1 cellular context compared by ENCODE assay signal in genomic region chr12:32897688-32898573, GRCh38.
TF ChIP-seq lines count a peak whose summit lies in the region.

No MANE protein-coding gene starts in this region.

TF ChIP-seq in HEK293, 187 proteins besides CTCF, POLR2A, EP300 and RAD21 (continued from another document and continues in another):
- no peak for TF ChIP-seq ZNF692 (tag by site-specific recombination; IDR thresholded peaks at IDR 0.05)
- TF ChIP-seq ZNF433 (tag by site-specific recombination; IDR thresholded peaks at IDR 0.05; ENCODE audit: low read depth) = no peak
- TF ChIP-seq, protein P1, sequence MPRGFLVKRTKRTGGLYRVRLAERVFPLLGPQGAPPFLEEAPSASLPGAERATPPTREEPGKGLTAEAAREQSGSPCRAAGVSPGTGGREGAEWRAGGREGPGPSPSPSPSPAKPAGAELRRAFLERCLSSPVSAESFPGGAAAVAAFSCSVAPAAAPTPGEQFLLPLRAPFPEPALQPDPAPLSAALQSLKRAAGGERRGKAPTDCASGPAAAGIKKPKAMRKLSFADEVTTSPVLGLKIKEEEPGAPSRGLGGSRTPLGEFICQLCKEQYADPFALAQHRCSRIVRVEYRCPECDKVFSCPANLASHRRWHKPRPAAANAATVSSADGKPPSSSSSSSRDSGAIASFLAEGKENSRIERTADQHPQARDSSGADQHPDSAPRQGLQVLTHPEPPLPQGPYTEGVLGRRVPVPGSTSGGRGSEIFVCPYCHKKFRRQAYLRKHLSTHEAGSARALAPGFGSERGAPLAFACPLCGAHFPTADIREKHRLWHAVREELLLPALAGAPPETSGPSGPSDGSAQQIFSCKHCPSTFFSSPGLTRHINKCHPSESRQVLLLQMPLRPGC (tag by site-specific recombination; IDR thresholded peaks at IDR 0.05) = 0 out of 2 replicates have a peak, but pooled peaks have one; percentile 21
- TF ChIP-seq, protein P2, sequence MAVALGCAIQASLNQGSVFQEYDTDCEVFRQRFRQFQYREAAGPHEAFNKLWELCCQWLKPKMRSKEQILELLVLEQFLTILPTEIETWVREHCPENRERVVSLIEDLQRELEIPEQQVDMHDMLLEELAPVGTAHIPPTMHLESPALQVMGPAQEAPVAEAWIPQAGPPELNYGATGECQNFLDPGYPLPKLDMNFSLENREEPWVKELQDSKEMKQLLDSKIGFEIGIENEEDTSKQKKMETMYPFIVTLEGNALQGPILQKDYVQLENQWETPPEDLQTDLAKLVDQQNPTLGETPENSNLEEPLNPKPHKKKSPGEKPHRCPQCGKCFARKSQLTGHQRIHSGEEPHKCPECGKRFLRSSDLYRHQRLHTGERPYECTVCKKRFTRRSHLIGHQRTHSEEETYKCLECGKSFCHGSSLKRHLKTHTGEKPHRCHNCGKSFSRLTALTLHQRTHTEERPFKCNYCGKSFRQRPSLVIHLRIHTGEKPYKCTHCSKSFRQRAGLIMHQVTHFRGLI (tag by site-specific recombination; IDR thresholded peaks at IDR 0.05) = no peak
- no peak for TF ChIP-seq ZNF747 (tag by site-specific recombination; IDR thresholded peaks at IDR 0.05)
- no peak for TF ChIP-seq ZNF26 (tag by site-specific recombination; IDR thresholded peaks at IDR 0.05)
- TF ChIP-seq, protein P3, sequence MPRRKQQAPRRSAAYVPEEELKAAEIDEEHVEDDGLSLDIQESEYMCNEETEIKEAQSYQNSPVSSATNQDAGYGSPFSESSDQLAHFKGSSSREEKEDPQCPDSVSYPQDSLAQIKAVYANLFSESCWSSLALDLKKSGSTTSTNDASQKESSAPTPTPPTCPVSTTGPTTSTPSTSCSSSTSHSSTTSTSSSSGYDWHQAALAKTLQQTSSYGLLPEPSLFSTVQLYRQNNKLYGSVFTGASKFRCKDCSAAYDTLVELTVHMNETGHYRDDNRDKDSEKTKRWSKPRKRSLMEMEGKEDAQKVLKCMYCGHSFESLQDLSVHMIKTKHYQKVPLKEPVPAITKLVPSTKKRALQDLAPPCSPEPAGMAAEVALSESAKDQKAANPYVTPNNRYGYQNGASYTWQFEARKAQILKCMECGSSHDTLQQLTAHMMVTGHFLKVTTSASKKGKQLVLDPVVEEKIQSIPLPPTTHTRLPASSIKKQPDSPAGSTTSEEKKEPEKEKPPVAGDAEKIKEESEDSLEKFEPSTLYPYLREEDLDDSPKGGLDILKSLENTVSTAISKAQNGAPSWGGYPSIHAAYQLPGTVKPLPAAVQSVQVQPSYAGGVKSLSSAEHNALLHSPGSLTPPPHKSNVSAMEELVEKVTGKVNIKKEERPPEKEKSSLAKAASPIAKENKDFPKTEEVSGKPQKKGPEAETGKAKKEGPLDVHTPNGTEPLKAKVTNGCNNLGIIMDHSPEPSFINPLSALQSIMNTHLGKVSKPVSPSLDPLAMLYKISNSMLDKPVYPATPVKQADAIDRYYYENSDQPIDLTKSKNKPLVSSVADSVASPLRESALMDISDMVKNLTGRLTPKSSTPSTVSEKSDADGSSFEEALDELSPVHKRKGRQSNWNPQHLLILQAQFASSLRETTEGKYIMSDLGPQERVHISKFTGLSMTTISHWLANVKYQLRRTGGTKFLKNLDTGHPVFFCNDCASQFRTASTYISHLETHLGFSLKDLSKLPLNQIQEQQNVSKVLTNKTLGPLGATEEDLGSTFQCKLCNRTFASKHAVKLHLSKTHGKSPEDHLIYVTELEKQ (tag by site-specific recombination; IDR thresholded peaks at IDR 0.05; ENCODE audit: borderline replicate concordance) = no peak
- TF ChIP-seq ZNF600 (tag by site-specific recombination; IDR thresholded peaks at IDR 0.05) = no peak
- TF ChIP-seq ZNF426 (tag by site-specific recombination; IDR thresholded peaks at IDR 0.05) = no peak
- TF ChIP-seq ZBTB20 (tag by site-specific recombination; IDR thresholded peaks at IDR 0.05) = no peak
- no peak for TF ChIP-seq ZNF133 (tag by site-specific recombination; IDR thresholded peaks at IDR 0.05)
- TF ChIP-seq, protein P4, sequence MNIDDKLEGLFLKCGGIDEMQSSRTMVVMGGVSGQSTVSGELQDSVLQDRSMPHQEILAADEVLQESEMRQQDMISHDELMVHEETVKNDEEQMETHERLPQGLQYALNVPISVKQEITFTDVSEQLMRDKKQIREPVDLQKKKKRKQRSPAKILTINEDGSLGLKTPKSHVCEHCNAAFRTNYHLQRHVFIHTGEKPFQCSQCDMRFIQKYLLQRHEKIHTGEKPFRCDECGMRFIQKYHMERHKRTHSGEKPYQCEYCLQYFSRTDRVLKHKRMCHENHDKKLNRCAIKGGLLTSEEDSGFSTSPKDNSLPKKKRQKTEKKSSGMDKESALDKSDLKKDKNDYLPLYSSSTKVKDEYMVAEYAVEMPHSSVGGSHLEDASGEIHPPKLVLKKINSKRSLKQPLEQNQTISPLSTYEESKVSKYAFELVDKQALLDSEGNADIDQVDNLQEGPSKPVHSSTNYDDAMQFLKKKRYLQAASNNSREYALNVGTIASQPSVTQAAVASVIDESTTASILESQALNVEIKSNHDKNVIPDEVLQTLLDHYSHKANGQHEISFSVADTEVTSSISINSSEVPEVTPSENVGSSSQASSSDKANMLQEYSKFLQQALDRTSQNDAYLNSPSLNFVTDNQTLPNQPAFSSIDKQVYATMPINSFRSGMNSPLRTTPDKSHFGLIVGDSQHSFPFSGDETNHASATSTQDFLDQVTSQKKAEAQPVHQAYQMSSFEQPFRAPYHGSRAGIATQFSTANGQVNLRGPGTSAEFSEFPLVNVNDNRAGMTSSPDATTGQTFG (tag by site-specific recombination; IDR thresholded peaks at IDR 0.05; ENCODE audit: borderline replicate concordance) = no peak
- no peak for TF ChIP-seq KLF17 (tag by site-specific recombination; IDR thresholded peaks at IDR 0.05)
- no peak for TF ChIP-seq ZNF837 (tag by site-specific recombination; IDR thresholded peaks at IDR 0.05)
- TF ChIP-seq ZNF792 (tag by site-specific recombination; IDR thresholded peaks at IDR 0.05) = no peak
- no peak for TF ChIP-seq ZNF785 (tag by site-specific recombination; IDR thresholded peaks at IDR 0.05)
- no peak for TF ChIP-seq ZNF221 (tag by site-specific recombination; IDR thresholded peaks at IDR 0.05; ENCODE audit: borderline replicate concordance)
- TF ChIP-seq BCL11A (tag by site-specific recombination; IDR thresholded peaks at IDR 0.05; ENCODE audit: low read depth) = no peak
- TF ChIP-seq, protein P5, sequence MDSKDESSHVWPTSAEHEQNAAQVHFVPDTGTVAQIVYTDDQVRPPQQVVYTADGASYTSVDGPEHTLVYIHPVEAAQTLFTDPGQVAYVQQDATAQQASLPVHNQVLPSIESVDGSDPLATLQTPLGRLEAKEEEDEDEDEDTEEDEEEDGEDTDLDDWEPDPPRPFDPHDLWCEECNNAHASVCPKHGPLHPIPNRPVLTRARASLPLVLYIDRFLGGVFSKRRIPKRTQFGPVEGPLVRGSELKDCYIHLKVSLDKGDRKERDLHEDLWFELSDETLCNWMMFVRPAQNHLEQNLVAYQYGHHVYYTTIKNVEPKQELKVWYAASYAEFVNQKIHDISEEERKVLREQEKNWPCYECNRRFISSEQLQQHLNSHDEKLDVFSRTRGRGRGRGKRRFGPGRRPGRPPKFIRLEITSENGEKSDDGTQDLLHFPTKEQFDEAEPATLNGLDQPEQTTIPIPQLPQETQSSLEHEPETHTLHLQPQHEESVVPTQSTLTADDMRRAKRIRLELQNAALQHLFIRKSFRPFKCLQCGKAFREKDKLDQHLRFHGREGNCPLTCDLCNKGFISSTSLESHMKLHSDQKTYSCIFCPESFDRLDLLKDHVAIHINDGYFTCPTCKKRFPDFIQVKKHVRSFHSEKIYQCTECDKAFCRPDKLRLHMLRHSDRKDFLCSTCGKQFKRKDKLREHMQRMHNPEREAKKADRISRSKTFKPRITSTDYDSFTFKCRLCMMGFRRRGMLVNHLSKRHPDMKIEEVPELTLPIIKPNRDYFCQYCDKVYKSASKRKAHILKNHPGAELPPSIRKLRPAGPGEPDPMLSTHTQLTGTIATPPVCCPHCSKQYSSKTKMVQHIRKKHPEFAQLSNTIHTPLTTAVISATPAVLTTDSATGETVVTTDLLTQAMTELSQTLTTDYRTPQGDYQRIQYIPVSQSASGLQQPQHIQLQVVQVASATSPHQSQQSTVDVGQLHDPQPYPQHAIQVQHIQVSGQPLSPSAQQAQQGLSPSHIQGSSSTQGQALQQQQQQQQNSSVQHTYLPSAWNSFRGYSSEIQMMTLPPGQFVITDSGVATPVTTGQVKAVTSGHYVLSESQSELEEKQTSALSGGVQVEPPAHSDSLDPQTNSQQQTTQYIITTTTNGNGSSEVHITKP (tag by site-specific recombination; IDR thresholded peaks at IDR 0.05) = peak; percentile 78
- TF ChIP-seq GLI2 (tag by site-specific recombination; IDR thresholded peaks at IDR 0.05; ENCODE audit: borderline replicate concordance, low read depth) = 0 out of 2 replicates have a peak, but pooled peaks have one; percentile 50
- no peak for TF ChIP-seq ZNF560 (tag by site-specific recombination; IDR thresholded peaks at IDR 0.05; ENCODE audit: borderline replicate concordance)
- TF ChIP-seq ZSCAN18 (tag by site-specific recombination; IDR thresholded peaks at IDR 0.05) = no peak
- no peak for TF ChIP-seq ZSCAN5A (tag by site-specific recombination; IDR thresholded peaks at IDR 0.05)
- TF ChIP-seq HOXA7 (CRISPR knock-in tag; IDR thresholded peaks at IDR 0.05; ENCODE audit: borderline replicate concordance) = no peak
- TF ChIP-seq HIC1 (tag by site-specific recombination; IDR thresholded peaks at IDR 0.05) = no peak
- no peak for TF ChIP-seq ZNF211 (tag by site-specific recombination; IDR thresholded peaks at IDR 0.05; ENCODE audit: low read depth)
- TF ChIP-seq ZNF157 (tag by site-specific recombination; IDR thresholded peaks at IDR 0.05) = no peak
- TF ChIP-seq KLF7 (tag by site-specific recombination; IDR thresholded peaks at IDR 0.05; ENCODE audit: borderline replicate concordance) = peak; percentile 71; the same call in 1 of the 2 replicates
- TF ChIP-seq KLF1 (tag by site-specific recombination; IDR thresholded peaks at IDR 0.05) = no peak
- no peak for TF ChIP-seq ZBTB7A (tag by site-specific recombination; IDR thresholded peaks at IDR 0.05; ENCODE audit: low read depth)
